Comparison of ENCODE assay signal across 21 cellular contexts in the genomic region with DNA sequence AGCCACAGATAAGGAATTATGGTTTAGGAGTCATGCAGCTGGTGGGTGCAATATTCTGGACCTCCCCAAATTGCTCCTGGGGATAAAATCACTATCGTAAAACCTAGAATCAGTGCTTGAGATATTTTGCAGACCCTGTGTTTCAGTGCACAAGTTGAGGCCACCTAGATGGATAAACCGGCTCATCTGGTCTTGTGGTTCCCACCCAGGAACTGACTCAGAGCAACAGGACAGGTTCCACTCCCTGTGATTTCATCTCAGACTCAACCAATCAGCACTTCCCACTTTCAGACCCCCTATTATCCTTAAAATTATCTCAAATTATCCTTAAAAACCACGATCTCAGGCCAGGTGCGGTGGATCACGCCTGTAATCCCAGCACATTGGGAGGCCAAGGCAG. TPM values are rescaled to one million over a fixed set of nuclear protein-coding genes. Genes with fewer than 3 reads are reported as not detected.
A peak's percentile ranks its signal among the peaks of the same experiment; 100 is the strongest.
DNase-seq lines count a peak whose midpoint lies in the region; ATAC-seq, FAIRE-seq and TF ChIP-seq lines count a peak whose summit lies in the region.
"Had no signal": no experiment of that assay in that cellular context is flagged by ENCODE, and none has a peak within 500 bp of the region (broad histone marks: within the 10 kb centered on the region; RNA-seq: fewer than 3 reads in every experiment).

No MANE protein-coding gene starts in this region.

- no peaks in the 10 kb centered on the region for H3K27me3 Mint-ChIP-seq in activated T-cell treated with anti-CD3 and anti-CD28 coated beads, Interleukin-2, amount 50 U/mL, for 72 hours (ENCODE audit: low read depth)
- no peaks in the 10 kb centered on the region for H3K27me3 Mint-ChIP-seq in activated T-cell treated with anti-CD3 and anti-CD28 coated beads, Interleukin-2, amount 50 U/mL, for 24 hours
- H3K27me3 Mint-ChIP-seq in chondrocyte (ENCODE audit: low read depth) = no peaks in the 10 kb centered on the region

- H2BK15ac ChIP-seq in neuronal stem cell (ENCODE audit: low read length) = no peak overlapping the region

- peak overlapping the region; percentile 46 for H3K27ac Mint-ChIP-seq in activated T-cell treated with anti-CD3 and anti-CD28 coated beads, Interleukin-2, amount 50 U/mL, for 72 hours
- H3K27ac Mint-ChIP-seq in activated T-cell treated with anti-CD3 and anti-CD28 coated beads, Interleukin-2, amount 50 U/mL, for 24 hours = no peak overlapping the region
- peak overlapping the region; percentile 65 for H3K27ac Mint-ChIP-seq in chondrocyte (ENCODE audit: unreplicated experiment)

- no peaks in the 10 kb centered on the region for H3K79me1 ChIP-seq in neuronal stem cell (ENCODE audit: low read depth, low read length)

- DNase-seq in activated T-cell treated with anti-CD3 and anti-CD28 coated beads, Interleukin-2, amount 50 U/mL, for 72 hours = no peak
- DNase-seq in activated T-cell treated with anti-CD3 and anti-CD28 coated beads, Interleukin-2, amount 50 U/mL, for 24 hours = no peak
- DNase-seq in chondrocyte (ENCODE audit: low spot score) (no peak), fibroblast of villous mesenchyme (ENCODE audit: low read depth) (peak; percentile 58), suprapubic skin (ENCODE audit: low spot score in 2 of 2) (no peak), GM12891 (ENCODE audit: insufficient read length, low spot score) (no peak), heart right ventricle (no peak), neuronal stem cell (ENCODE audit: low spot score) (no peak)
- DNase-seq: KG1, NCI-H1417 treated with DMSO at 0.1 percent for 48 hours, NCI-H187 treated with DMSO at 0.1 percent for 48 hours, NCI-H2227 treated with DMSO at 0.1 percent for 48 hours, NCI-H510A treated with DMSO at 0.1 percent for 48 hours, NCI-H774 had no signal

- H3K36me3 ChIP-seq in suprapubic skin (no peaks in the 10 kb centered on the region), heart right ventricle (no peaks in the 10 kb centered on the region), neuronal stem cell (replicated peaks in 1 of 2; ENCODE audit: control insufficient read depth in 2 of 2, insufficient read depth in 2 of 2, low read length in 2 of 2) (no peaks in the 10 kb centered on the region)

- no peak overlapping the region for H3K9ac ChIP-seq in neuronal stem cell (ENCODE audit: low read depth, low read length, poor library complexity)

- no peak overlapping the region for H4K91ac ChIP-seq in neuronal stem cell (ENCODE audit: low read depth, low read length, poor library complexity)

- H3K4me3 ChIP-seq in fibroblast of villous mesenchyme (ENCODE audit: low read depth, low read length) (no peak overlapping the region), suprapubic skin (no peak overlapping the region), heart right ventricle (no peak overlapping the region), neuronal stem cell (ENCODE audit: low read length in 2 of 2) (no peak overlapping the region)

- 77% methylated on average over 5 of the region's 5 CpGs for WGBS in suprapubic skin
- 89 to 95% methylated on average over 5 of the region's 5 CpGs for WGBS in heart right ventricle, 2 donors
- WGBS in neuronal stem cell (ENCODE audit: extremely low coverage in 2 of 2, insufficient read length in 2 of 2, insufficient replicate concordance in 1 of 2), 2 donors = no CpG with 5 or more reads among the region's 5 CpGs

- no peak overlapping the region for H3K14ac ChIP-seq in neuronal stem cell (ENCODE audit: low read length)

- H3K4ac ChIP-seq in neuronal stem cell (ENCODE audit: low read length) = no peak overlapping the region

- ATAC-seq in activated T-cell treated with anti-CD3 and anti-CD28 coated beads, Interleukin-2, amount 50 U/mL, for 72 hours (replicated peaks in 1 of 2) = no peak
- no peak for ATAC-seq in heart right ventricle

- no peak for TF ChIP-seq CTCF in chondrocyte (IDR thresholded peaks at IDR 0.05)
- TF ChIP-seq CTCF in fibroblast of villous mesenchyme (IDR thresholded peaks at IDR 0.05; ENCODE audit: insufficient read depth, low read depth, low read length) = no peak
- no peak for TF ChIP-seq CTCF in suprapubic skin (IDR thresholded peaks at IDR 0.05)
- TF ChIP-seq CTCF in heart right ventricle (IDR thresholded peaks at IDR 0.05) = no peak

- H2BK120ac ChIP-seq in neuronal stem cell (ENCODE audit: low read depth, low read length) = no peak overlapping the region

- H3K27ac ChIP-seq in suprapubic skin (peak overlapping the region; percentile 25), heart right ventricle (no peak overlapping the region), neuronal stem cell (replicated peaks; ENCODE audit: low read length) (no peak overlapping the region)
- H3K27ac ChIP-seq: 22Rv1, C4-2B, RWPE1 had no signal

- H2AK5ac ChIP-seq in neuronal stem cell (ENCODE audit: low read depth, low read length) = no peak overlapping the region

- intact Hi-C loops in heart right ventricle (cut with DNase I) = loop anchor here (2.0 to 10.0 kb wide), 13 partner anchors 171 to 963 kb away; a partner anchor contains a TSS

- H3K4me1 ChIP-seq in suprapubic skin (peaks cover 16% of the 10 kb centered on the region), heart right ventricle (peaks cover 0 to 13% (median 0%) of the 10 kb centered on the region in 9 donors), neuronal stem cell (ENCODE audit: control insufficient read depth in 2 of 2, insufficient read depth in 1 of 2, low read depth in 1 of 2, low read length in 2 of 2) (no peaks in the 10 kb centered on the region)

- peaks cover 0 to 2% of the 10 kb centered on the region in 2 donors for H3K9me3 Mint-ChIP-seq in activated T-cell treated with anti-CD3 and anti-CD28 coated beads, Interleukin-2, amount 50 U/mL, for 72 hours
- peaks cover 6% of the 10 kb centered on the region for H3K9me3 Mint-ChIP-seq in activated T-cell treated with anti-CD3 and anti-CD28 coated beads, Interleukin-2, amount 50 U/mL, for 24 hours
- H3K9me3 Mint-ChIP-seq in chondrocyte (ENCODE audit: low read depth) = no peaks in the 10 kb centered on the region

- no peak overlapping the region for H4K8ac ChIP-seq in neuronal stem cell (ENCODE audit: low read depth, low read length)

- no peak overlapping the region for H2BK5ac ChIP-seq in neuronal stem cell (ENCODE audit: low read length)

- no peak for TF ChIP-seq EP300 in suprapubic skin (IDR thresholded peaks at IDR 0.05)

- no peak overlapping the region for H2AFZ ChIP-seq in neuronal stem cell (ENCODE audit: low read length)

- no peak overlapping the region for H3K4me2 ChIP-seq in neuronal stem cell (ENCODE audit: insufficient read depth, low read length, poor library complexity, severe bottlenecking)

- no peak for TF ChIP-seq POLR2A in suprapubic skin (IDR thresholded peaks at IDR 0.05)
- TF ChIP-seq POLR2A in GM12891 (IDR thresholded peaks at IDR 0.05; ENCODE audit: low read depth, low read length) = no peak

- H2BK12ac ChIP-seq in neuronal stem cell (ENCODE audit: low read length) = no peak overlapping the region

- H3K18ac ChIP-seq in neuronal stem cell (ENCODE audit: low read length) = no peak overlapping the region

- H3K36me3 Mint-ChIP-seq in activated T-cell treated with anti-CD3 and anti-CD28 coated beads, Interleukin-2, amount 50 U/mL, for 72 hours (ENCODE audit: insufficient read depth in 2 of 2) = peaks cover 3% of the 10 kb centered on the region in 2 donors
- peaks cover 10% of the 10 kb centered on the region for H3K36me3 Mint-ChIP-seq in activated T-cell treated with anti-CD3 and anti-CD28 coated beads, Interleukin-2, amount 50 U/mL, for 24 hours (ENCODE audit: low read depth)
- H3K36me3 Mint-ChIP-seq in chondrocyte (ENCODE audit: low read depth) = no peaks in the 10 kb centered on the region

- peaks cover 37% of the 10 kb centered on the region for H3K4me1 Mint-ChIP-seq in activated T-cell treated with anti-CD3 and anti-CD28 coated beads, Interleukin-2, amount 50 U/mL, for 72 hours (ENCODE audit: low read depth)
- H3K4me1 Mint-ChIP-seq in activated T-cell treated with anti-CD3 and anti-CD28 coated beads, Interleukin-2, amount 50 U/mL, for 24 hours (ENCODE audit: low read depth) = peaks cover 27% of the 10 kb centered on the region
- H3K4me1 Mint-ChIP-seq in chondrocyte (ENCODE audit: low read depth) = peaks cover 16% of the 10 kb centered on the region

- H3K23ac ChIP-seq in neuronal stem cell (ENCODE audit: low read depth, low read length, poor library complexity) = no peak overlapping the region

- no peak for FAIRE-seq in GM12891 (lab: Jason Lieb, UNC)
- FAIRE-seq: D721Med, GM12892, GM18507, H1 had no signal

- no peaks in the 10 kb centered on the region for H3K27me3 ChIP-seq in suprapubic skin
- H3K27me3 ChIP-seq in heart right ventricle = no peaks in the 10 kb centered on the region
- H3K27me3 ChIP-seq in neuronal stem cell (ENCODE audit: control insufficient read depth in 3 of 3, insufficient read depth in 3 of 3, low read depth in 1 of 3, low read length in 3 of 3) = no peaks in the 10 kb centered on the region

- H3K9me3 ChIP-seq in suprapubic skin = no peaks in the 10 kb centered on the region
- no peaks in the 10 kb centered on the region for H3K9me3 ChIP-seq in heart right ventricle
- H3K9me3 ChIP-seq in neuronal stem cell (replicated peaks in 1 of 2; ENCODE audit: control insufficient read depth in 2 of 2, insufficient read depth in 1 of 2, low read depth in 1 of 2, low read length in 2 of 2) = no peaks in the 10 kb centered on the region

- H3K4me3 Mint-ChIP-seq in activated T-cell treated with anti-CD3 and anti-CD28 coated beads, Interleukin-2, amount 50 U/mL, for 72 hours = no peak overlapping the region
- H3K4me3 Mint-ChIP-seq in activated T-cell treated with anti-CD3 and anti-CD28 coated beads, Interleukin-2, amount 50 U/mL, for 24 hours = no peak overlapping the region
- H3K4me3 Mint-ChIP-seq in chondrocyte (ENCODE audit: unreplicated experiment) = no peak overlapping the region

RNA-seq across cellular contexts. Expression of a gene that starts 21.0 kb away (rescaled TPM):
- 10 to 100 TPM; 34.1 to 36.9 TPM for total RNA-seq in activated T-cell treated with anti-CD3 and anti-CD28 coated beads, Interleukin-2, amount 50 U/mL, for 72 hours
- total RNA-seq in chondrocyte (24.2 to 27.8 TPM (median 26.7 TPM) in 3 replicates), fibroblast of villous mesenchyme (21.6 and 26.7 TPM in 2 replicates), suprapubic skin (10 to 100 TPM; 22.2 to 39.9 (median 29.8) TPM), heart right ventricle (10 to 100 TPM; 10.5 to 13.8 (median 11.5) TPM)
- polyA plus RNA-seq in GM12891 (2012; ENCODE audit: low read depth, missing spikeins) = 16.8 TPM
- polyA plus RNA-seq in heart right ventricle = 10 to 100 TPM; 13.5 to 19.5 TPM
- polyA plus RNA-seq in neuronal stem cell (2013, experiment 1 of 2) = 24.5 TPM
- polyA plus RNA-seq in neuronal stem cell (2013, experiment 2 of 2) = 22.9 TPM

RNA-seq across cellular contexts. Expression of a gene that starts 29.3 kb away (rescaled TPM):
- 10 to 100 TPM in 1 of 2 donors, 1 to 10 TPM in 1; 7.7 to 10.5 TPM for total RNA-seq in activated T-cell treated with anti-CD3 and anti-CD28 coated beads, Interleukin-2, amount 50 U/mL, for 72 hours
- total RNA-seq in chondrocyte (18.8 to 20.3 TPM (median 19.4 TPM) in 3 replicates), fibroblast of villous mesenchyme (7.7 and 10.8 TPM in 2 replicates), suprapubic skin (10 to 100 TPM in 2 of 4 donors, 1 to 10 TPM in 2; 6.8 to 13.5 (median 11.2) TPM), heart right ventricle (10 to 100 TPM in 5 of 10 donors, 1 to 10 TPM in 5; 6.2 to 16.2 (median 10.1) TPM)
- 3.2 TPM for polyA plus RNA-seq in GM12891 (2012; ENCODE audit: low read depth, missing spikeins)
- polyA plus RNA-seq in heart right ventricle = 10 to 100 TPM in 1 of 2 donors, 1 to 10 TPM in 1; 3.9 to 21.4 TPM
- 4.6 TPM for polyA plus RNA-seq in neuronal stem cell (2013, experiment 1 of 2)
- polyA plus RNA-seq in neuronal stem cell (2013, experiment 2 of 2) = 4.7 TPM

RNA-seq across cellular contexts. Expression of a gene that starts 29.8 kb away (rescaled TPM):
- 100 to 1,000 TPM; 167 to 171 TPM for total RNA-seq in activated T-cell treated with anti-CD3 and anti-CD28 coated beads, Interleukin-2, amount 50 U/mL, for 72 hours
- total RNA-seq in chondrocyte (265 to 294 TPM (median 265 TPM) in 3 replicates), fibroblast of villous mesenchyme (126 and 197 TPM in 2 replicates), suprapubic skin (100 to 1,000 TPM; 170 to 337 (median 261) TPM), heart right ventricle (100 to 1,000 TPM; 483 to 573 (median 516) TPM)
- 819 TPM for polyA plus RNA-seq in GM12891 (2012; ENCODE audit: low read depth, missing spikeins)
- polyA plus RNA-seq in heart right ventricle = 1,000 to 10,000 TPM in 1 of 2 donors, 100 to 1,000 TPM in 1; 914 to 1,564 TPM
- 416 TPM for polyA plus RNA-seq in neuronal stem cell (2013, experiment 1 of 2)
- 386 TPM for polyA plus RNA-seq in neuronal stem cell (2013, experiment 2 of 2)

RNA-seq across cellular contexts. Expression of a gene that starts 37.2 kb away (rescaled TPM):
- total RNA-seq in activated T-cell treated with anti-CD3 and anti-CD28 coated beads, Interleukin-2, amount 50 U/mL, for 72 hours = 10 to 100 TPM; 71.4 to 78.0 TPM
- total RNA-seq in chondrocyte = 64.5 to 78.4 TPM (median 65.5 TPM) in 3 replicates
- 76.0 and 87.9 TPM in 2 replicates for total RNA-seq in fibroblast of villous mesenchyme
- total RNA-seq in suprapubic skin = 10 to 100 TPM; 60.5 to 75.9 (median 65.8) TPM
- polyA plus RNA-seq in GM12891 (2012; ENCODE audit: low read depth, missing spikeins) = 79.7 TPM
- total RNA-seq in heart right ventricle = 100 to 1,000 TPM in 2 of 10 donors, 10 to 100 TPM in 8; 81.1 to 109 (median 90.8) TPM
- polyA plus RNA-seq in heart right ventricle = 100 to 1,000 TPM in 1 of 2 donors, 10 to 100 TPM in 1; 74.6 to 152 TPM
- 78.9 TPM for polyA plus RNA-seq in neuronal stem cell (2013, experiment 1 of 2)
- polyA plus RNA-seq in neuronal stem cell (2013, experiment 2 of 2) = 76.3 TPM
